In genomic region chr17:49903523-49903922, GRCh38 we compare ENCODE assay signal across 37 cellular contexts. TPM values are rescaled to one million over a fixed set of nuclear protein-coding genes. Genes with fewer than 3 reads are reported as not detected.
"Had no signal": no experiment of that assay in that cellular context is flagged by ENCODE, and none has a peak within 500 bp of the region (broad histone marks: within the 10 kb centered on the region; RNA-seq: fewer than 3 reads in every experiment).

No MANE protein-coding gene starts in this region.

- H3K4me1 Mint-ChIP-seq: activated CD4-positive, alpha-beta memory T cell treated with anti-CD3 and anti-CD28 coated beads, Interleukin-2, amount 10 ng/mL, durations not matched to agents 7 days and 5 days; activated CD4-positive, alpha-beta T cell treated with anti-CD3 and anti-CD28 coated beads, Interleukin-2, amount 10 ng/mL, durations not matched to agents 24 days and 14 days; activated naive CD4-positive, alpha-beta T cell treated with anti-CD3 and anti-CD28 coated beads, Interleukin-2, amount 10 ng/mL, durations not matched to agents 7 days and 5 days; activated naive CD8-positive, alpha-beta T cell treated with anti-CD3 and anti-CD28 coated beads, Interleukin-2, amount 10 ng/mL, durations not matched to agents 7 days and 5 days; brain had no signal

- H3K27ac ChIP-seq: ascending aorta, coronary artery, gastroesophageal sphincter, left ventricle myocardium inferior, ovary, skin epidermis, testis, upper lobe of right lung, VCaP had no signal

- H3K36me3 Mint-ChIP-seq: activated naive CD4-positive, alpha-beta T cell treated with anti-CD3 and anti-CD28 coated beads, Interleukin-2, amount 10 ng/mL, durations not matched to agents 7 days and 5 days; activated naive CD8-positive, alpha-beta T cell treated with anti-CD3 and anti-CD28 coated beads, Interleukin-2, amount 10 ng/mL, durations not matched to agents 7 days and 5 days; brain; natural killer cell treated with Interleukin-12 subunit alpha and Interleukin-12 subunit beta and Interleukin-15 and Interleukin-18, amount 100 ng/mL, for 72 hours had no signal

- DNase-seq: activated CD4-positive, alpha-beta memory T cell treated with anti-CD3 and anti-CD28 coated beads, Interleukin-2, amount 10 ng/mL, durations not matched to agents 7 days and 5 days; activated CD4-positive, alpha-beta T cell treated with anti-CD3 and anti-CD28 coated beads, Interleukin-2, amount 10 ng/mL, durations not matched to agents 24 days and 14 days; activated CD8-positive, alpha-beta memory T cell treated with anti-CD3 and anti-CD28 coated beads, Interleukin-2, amount 50 U/mL, for 48 hours; activated gamma-delta T cell; activated naive CD4-positive, alpha-beta T cell treated with anti-CD3 and anti-CD28 coated beads, Interleukin-2, amount 10 ng/mL, durations not matched to agents 7 days and 5 days; activated naive CD8-positive, alpha-beta T cell treated with anti-CD3 and anti-CD28 coated beads, Interleukin-2, amount 10 ng/mL, durations not matched to agents 7 days and 5 days; activated T-cell treated with anti-CD3 and anti-CD28 coated beads, Interleukin-2, amount 50 U/mL, for 24 hours; effector memory CD8-positive, alpha-beta T cell; head of caudate nucleus; left ventricle myocardium inferior; mesendoderm; mucosa of descending colon; ovary; stimulated activated CD4-positive, alpha-beta T cell treated with anti-CD3 and anti-CD28 coated beads, Interleukin-12 subunit alpha, Interleukin-12 subunit beta, amount 100 ng/mL, for 4 hours; stimulated activated CD4-positive, alpha-beta T cell treated with anti-CD3 and anti-CD28 coated beads, Interleukin-4, amount 100 ng/mL, for 1 hour; stimulated activated naive CD8-positive, alpha-beta T cell treated with anti-CD3 and anti-CD28 coated beads, Interleukin-15, Interleukin-2, amounts not matched to agents 100 U/mL and 50 U/mL, for 24 hours; T-helper 9 cell; testis; upper lobe of right lung had no signal

- H3K9me3 ChIP-seq: ascending aorta, gastroesophageal sphincter, left ventricle myocardium inferior, mucosa of descending colon, ovary, testis, upper lobe of right lung had no signal

- H3K27me3 ChIP-seq: ovary, testis had no signal

- H3K4me3 Mint-ChIP-seq: activated CD4-positive, alpha-beta memory T cell treated with anti-CD3 and anti-CD28 coated beads, Interleukin-2, amount 10 ng/mL, durations not matched to agents 7 days and 5 days; activated CD4-positive, alpha-beta T cell treated with anti-CD3 and anti-CD28 coated beads, Interleukin-2, amount 10 ng/mL, durations not matched to agents 24 days and 14 days; activated naive CD4-positive, alpha-beta T cell treated with anti-CD3 and anti-CD28 coated beads, Interleukin-2, amount 10 ng/mL, durations not matched to agents 7 days and 5 days; activated naive CD8-positive, alpha-beta T cell treated with anti-CD3 and anti-CD28 coated beads, Interleukin-2, amount 10 ng/mL, durations not matched to agents 7 days and 5 days; activated T-cell treated with anti-CD3 and anti-CD28 coated beads, Interleukin-2, amount 50 U/mL, for 24 hours; effector memory CD8-positive, alpha-beta T cell; natural killer cell treated with Interleukin-12 subunit alpha and Interleukin-12 subunit beta and Interleukin-15 and Interleukin-18, amount 100 ng/mL, for 72 hours; T-helper 1 cell treated with Interleukin-12 subunit alpha and Interleukin-12 subunit beta and Interleukin-4 antibody, amounts not matched to agents 30 μg/mL and 1 μg/mL, for 36 hours had no signal

- H3K36me3 ChIP-seq: ascending aorta, gastroesophageal sphincter, left ventricle myocardium inferior, ovary, upper lobe of right lung had no signal

- H3K4me3 ChIP-seq: ascending aorta, coronary artery, gastroesophageal sphincter, left ventricle myocardium inferior, lung, mucosa of descending colon, ovary, skin epidermis, testis, upper lobe of right lung had no signal

- H3K27ac Mint-ChIP-seq: activated CD4-positive, alpha-beta memory T cell treated with anti-CD3 and anti-CD28 coated beads, Interleukin-2, amount 10 ng/mL, durations not matched to agents 7 days and 5 days; activated CD4-positive, alpha-beta T cell treated with anti-CD3 and anti-CD28 coated beads, Interleukin-2, amount 10 ng/mL, durations not matched to agents 24 days and 14 days; activated naive CD4-positive, alpha-beta T cell treated with anti-CD3 and anti-CD28 coated beads, Interleukin-2, amount 10 ng/mL, durations not matched to agents 7 days and 5 days; activated naive CD8-positive, alpha-beta T cell treated with anti-CD3 and anti-CD28 coated beads, Interleukin-2, amount 10 ng/mL, durations not matched to agents 7 days and 5 days; activated T-cell treated with anti-CD3 and anti-CD28 coated beads, Interleukin-2, amount 50 U/mL, for 24 hours; brain; effector memory CD8-positive, alpha-beta T cell; natural killer cell treated with Interleukin-12 subunit alpha and Interleukin-12 subunit beta and Interleukin-15 and Interleukin-18, amount 100 ng/mL, for 72 hours; progenitor cell of endocrine pancreas; T-helper 1 cell treated with Interleukin-12 subunit alpha and Interleukin-12 subunit beta and Interleukin-4 antibody, amounts not matched to agents 30 μg/mL and 1 μg/mL, for 36 hours had no signal

- H3K9me3 Mint-ChIP-seq: activated CD4-positive, alpha-beta memory T cell treated with anti-CD3 and anti-CD28 coated beads, Interleukin-2, amount 10 ng/mL, durations not matched to agents 7 days and 5 days; activated CD4-positive, alpha-beta T cell treated with anti-CD3 and anti-CD28 coated beads, Interleukin-2, amount 10 ng/mL, durations not matched to agents 24 days and 14 days; activated naive CD4-positive, alpha-beta T cell treated with anti-CD3 and anti-CD28 coated beads, Interleukin-2, amount 10 ng/mL, durations not matched to agents 7 days and 5 days; activated naive CD8-positive, alpha-beta T cell treated with anti-CD3 and anti-CD28 coated beads, Interleukin-2, amount 10 ng/mL, durations not matched to agents 7 days and 5 days; activated T-cell treated with anti-CD3 and anti-CD28 coated beads, Interleukin-2, amount 50 U/mL, for 24 hours; effector memory CD8-positive, alpha-beta T cell; natural killer cell treated with Interleukin-12 subunit alpha and Interleukin-12 subunit beta and Interleukin-15 and Interleukin-18, amount 100 ng/mL, for 72 hours; T-helper 1 cell treated with Interleukin-12 subunit alpha and Interleukin-12 subunit beta and Interleukin-4 antibody, amounts not matched to agents 30 μg/mL and 1 μg/mL, for 36 hours had no signal

- ATAC-seq: effector memory CD8-positive, alpha-beta T cell; gastroesophageal sphincter; mucosa of descending colon; natural killer cell treated with Interleukin-12 subunit alpha and Interleukin-12 subunit beta and Interleukin-15 and Interleukin-18, amount 100 ng/mL, for 72 hours; sciatic nerve; stimulated activated naive CD8-positive, alpha-beta T cell treated with anti-CD3 and anti-CD28 coated beads, Interleukin-15, Interleukin-2, amounts not matched to agents 100 U/mL and 50 U/mL, for 24 hours; upper lobe of right lung had no signal

RNA-seq across cellular contexts. Expression of gene TAC4, which starts 55.7 kb away (rescaled TPM):
- total RNA-seq: activated CD4-positive, alpha-beta memory T cell treated with anti-CD3 and anti-CD28 coated beads, Interleukin-2, amount 10 ng/mL, durations not matched to agents 7 days and 5 days; activated CD4-positive, alpha-beta T cell treated with anti-CD3 and anti-CD28 coated beads, Interleukin-2, amount 10 ng/mL, durations not matched to agents 24 days and 14 days; activated naive CD8-positive, alpha-beta T cell treated with anti-CD3 and anti-CD28 coated beads, Interleukin-2, amount 10 ng/mL, durations not matched to agents 7 days and 5 days; ascending aorta; cerebellum; endothelial cell of umbilical vein; fibroblast of lung; fibroblast of villous mesenchyme; gastroesophageal sphincter; lung; mucosa of descending colon; myocyte; natural killer cell treated with Interleukin-12 subunit alpha and Interleukin-12 subunit beta and Interleukin-15 and Interleukin-18, amount 100 ng/mL, for 72 hours; ovary; progenitor cell of endocrine pancreas; renal cortical epithelial cell; sciatic nerve; testis; upper lobe of right lung had no signal
- polyA plus RNA-seq: esophagus, fibroblast of lung, lung, ovary had no signal
